ENCODE assay signal across 23 cellular contexts in genomic region chr4:19074061-19074460, GRCh38.
"Had no signal": no experiment of that assay in that cellular context is flagged by ENCODE, and none has a peak within 500 bp of the region (broad histone marks: within the 10 kb centered on the region; RNA-seq: fewer than 3 reads in every experiment).

No MANE protein-coding gene starts in this region.

- DNase-seq: activated B cell treated with CpG ODN at 0.5 μM for 24 hours; activated CD4-positive, alpha-beta T cell treated with anti-CD3 and anti-CD28 coated beads for 1 hour; activated CD4-positive, alpha-beta T cell treated with anti-CD3 and anti-CD28 coated beads, Interleukin-2, amount 10 ng/mL, durations not matched to agents 24 days and 14 days; activated CD4-positive, alpha-beta T cell treated with anti-CD3 and anti-CD28 coated beads, Interleukin-2, amount 50 U/mL, for 48 hours; activated CD8-positive, alpha-beta memory T cell treated with anti-CD3 and anti-CD28 coated beads, Interleukin-2, amount 10 ng/mL, durations not matched to agents 7 days and 5 days; activated gamma-delta T cell; activated naive CD4-positive, alpha-beta T cell treated with anti-CD3 and anti-CD28 coated beads for 36 hours; activated naive CD8-positive, alpha-beta T cell treated with anti-CD3 and anti-CD28 coated beads for 36 hours; activated T-cell treated with anti-CD3 and anti-CD28 coated beads, Interleukin-2, amount 50 U/mL, for 24 hours; brain microvascular endothelial cell; IMR-90; KG1; NCI-H1048; NCI-H1436 treated with DMSO at 0.1 percent for 48 hours; NCI-H187; NCI-H2081; NCI-H2171; NCI-H2227 treated with DMSO at 0.1 percent for 48 hours; NCI-H446 treated with DMSO at 0.1 percent for 48 hours; NCI-H526 treated with DMSO at 0.1 percent for 48 hours; NK-92 treated with Interleukin-12 subunit alpha and Interleukin-12 subunit beta, amount 100 ng/mL, for 24 hours; Peyer's patch; SHP77 had no signal
